ENCODE assay signal across 16 cellular contexts in genomic region chr2:47118581-47118980, GRCh38. TPM values are rescaled to one million over a fixed set of nuclear protein-coding genes. Genes with fewer than 3 reads are reported as not detected.
"Had no signal": no experiment of that assay in that cellular context is flagged by ENCODE, and none has a peak within 500 bp of the region (broad histone marks: within the 10 kb centered on the region; RNA-seq: fewer than 3 reads in every experiment).

No MANE protein-coding gene starts in this region.

- H3K9me3 ChIP-seq: ascending aorta, left ventricle myocardium inferior, thyroid gland, uterus had no signal

- H3K4me3 Mint-ChIP-seq: activated CD8-positive, alpha-beta T cell treated with anti-CD3 and anti-CD28 coated beads, Interleukin-2, amount 10 ng/mL, durations not matched to agents 7 days and 5 days; stimulated activated effector memory CD8-positive, alpha-beta T cell treated with anti-CD3 and anti-CD28 coated beads, Interleukin-12 subunit alpha, Interleukin-12 subunit beta, amount 100 ng/mL, for 72 hours had no signal

- H3K4me1 Mint-ChIP-seq: stimulated activated effector memory CD8-positive, alpha-beta T cell treated with anti-CD3 and anti-CD28 coated beads, Interleukin-12 subunit alpha, Interleukin-12 subunit beta, amount 100 ng/mL, for 72 hours had no signal

- H3K27me3 ChIP-seq: ascending aorta, thyroid gland, uterus had no signal

- H3K4me3 ChIP-seq: ascending aorta, left ventricle myocardium inferior, skin epidermis, thyroid gland, uterus had no signal

- H3K36me3 Mint-ChIP-seq: stimulated activated effector memory CD8-positive, alpha-beta T cell treated with anti-CD3 and anti-CD28 coated beads, Interleukin-12 subunit alpha, Interleukin-12 subunit beta, amount 100 ng/mL, for 72 hours had no signal

- H3K27ac Mint-ChIP-seq: activated CD8-positive, alpha-beta T cell treated with anti-CD3 and anti-CD28 coated beads, Interleukin-2, amount 10 ng/mL, durations not matched to agents 7 days and 5 days; stimulated activated effector memory CD8-positive, alpha-beta T cell treated with anti-CD3 and anti-CD28 coated beads, Interleukin-12 subunit alpha, Interleukin-12 subunit beta, amount 100 ng/mL, for 72 hours had no signal

- H3K36me3 ChIP-seq: ascending aorta, left ventricle myocardium inferior, thyroid gland, uterus had no signal

- H3K4me1 ChIP-seq: ascending aorta, thyroid gland had no signal

- ATAC-seq: activated CD8-positive, alpha-beta T cell treated with anti-CD3 and anti-CD28 coated beads, Interleukin-2, amount 10 ng/mL, durations not matched to agents 7 days and 5 days; stimulated activated effector memory CD8-positive, alpha-beta T cell treated with anti-CD3 and anti-CD28 coated beads, Interleukin-12 subunit alpha, Interleukin-12 subunit beta, amount 100 ng/mL, for 72 hours had no signal

- DNase-seq: activated CD4-positive, alpha-beta T cell treated with anti-CD3 and anti-CD28 coated beads for 4 hours; activated CD8-positive, alpha-beta memory T cell treated with anti-CD3 and anti-CD28 coated beads, Interleukin-2, amount 50 U/mL, for 48 hours; activated CD8-positive, alpha-beta T cell treated with anti-CD3 and anti-CD28 coated beads, Interleukin-2, amount 10 ng/mL, durations not matched to agents 7 days and 5 days; cortex of kidney; effector CD8-positive, alpha-beta T cell; left ventricle myocardium inferior; retina; thyroid gland; uterus had no signal

- H3K9me3 Mint-ChIP-seq: stimulated activated effector memory CD8-positive, alpha-beta T cell treated with anti-CD3 and anti-CD28 coated beads, Interleukin-12 subunit alpha, Interleukin-12 subunit beta, amount 100 ng/mL, for 72 hours had no signal

- H3K27ac ChIP-seq: ascending aorta, left ventricle myocardium inferior, thyroid gland, uterus, VCaP had no signal

RNA-seq across cellular contexts. Expression of gene STPG4, which starts 36.5 kb away (rescaled TPM):
- total RNA-seq: ascending aorta, cardiac septum, epithelial cell of proximal tubule, glomerular endothelial cell, left ventricle myocardium inferior had no signal
